Comparison of ENCODE assay signal across 9 cellular contexts in the genomic region with DNA sequence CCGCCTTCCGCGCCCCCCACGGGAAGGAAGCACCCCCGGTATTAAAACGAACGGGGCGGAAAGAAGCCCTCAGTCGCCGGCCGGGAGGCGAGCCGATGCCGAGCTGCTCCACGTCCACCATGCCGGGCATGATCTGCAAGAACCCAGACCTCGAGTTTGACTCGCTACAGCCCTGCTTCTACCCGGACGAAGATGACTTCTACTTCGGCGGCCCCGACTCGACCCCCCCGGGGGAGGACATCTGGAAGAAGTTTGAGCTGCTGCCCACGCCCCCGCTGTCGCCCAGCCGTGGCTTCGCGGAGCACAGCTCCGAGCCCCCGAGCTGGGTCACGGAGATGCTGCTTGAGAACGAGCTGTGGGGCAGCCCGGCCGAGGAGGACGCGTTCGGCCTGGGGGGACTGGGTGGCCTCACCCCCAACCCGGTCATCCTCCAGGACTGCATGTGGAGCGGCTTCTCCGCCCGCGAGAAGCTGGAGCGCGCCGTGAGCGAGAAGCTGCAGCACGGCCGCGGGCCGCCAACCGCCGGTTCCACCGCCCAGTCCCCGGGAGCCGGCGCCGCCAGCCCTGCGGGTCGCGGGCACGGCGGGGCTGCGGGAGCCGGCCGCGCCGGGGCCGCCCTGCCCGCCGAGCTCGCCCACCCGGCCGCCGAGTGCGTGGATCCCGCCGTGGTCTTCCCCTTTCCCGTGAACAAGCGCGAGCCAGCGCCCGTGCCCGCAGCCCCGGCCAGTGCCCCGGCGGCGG. TPM values are rescaled to one million over a fixed set of nuclear protein-coding genes. Genes with fewer than 3 reads are reported as not detected.
DNase-seq lines count a peak whose midpoint lies in the region; ATAC-seq and TF ChIP-seq lines count a peak whose summit lies in the region.
"Had no signal": no experiment of that assay in that cellular context is flagged by ENCODE, and none has a peak within 500 bp of the region (broad histone marks: within the 10 kb centered on the region; RNA-seq: fewer than 3 reads in every experiment).

No MANE protein-coding gene starts in this region.

- peaks cover 18% of the 10 kb centered on the region for H3K79me2 ChIP-seq in MM.1S (ENCODE audit: low read length)

- no peaks in the 10 kb centered on the region for H3K9me2 ChIP-seq in MM.1S (replicated peaks; ENCODE audit: insufficient read depth, low read length)

- no TSS peak for BruUV-seq in Caco-2 (replicated peaks; lab: Mats Ljungman, UMichigan)

- intact Hi-C loops in Caco-2 (cut with micrococcal nuclease; ENCODE audit: unreplicated experiment) (loop anchor here (2.0 to 5.0 kb wide), 9 partner anchors 45 to 815 kb away; no protein-coding TSS in a partner anchor), aorta (cut with DNase I) (no loop called here)

- DNase-seq in Caco-2 (peak; percentile 38 to 45), MM.1S (no peak), naive B cell (no peak), aorta (peak in 1 of 2 donors; percentile 77), glomerular visceral epithelial cell (ENCODE audit: extremely low spot score) (no peak), dedifferentiated amniotic fluid mesenchymal stem cell (ENCODE audit: extremely low spot score) (no peak)

- H3K36me3 ChIP-seq in Caco-2 (ENCODE audit: control insufficient read depth, insufficient read depth, low read length) (peaks cover 5% of the 10 kb centered on the region), MM.1S (replicated peaks; ENCODE audit: insufficient read depth, low read length) (no peaks in the 10 kb centered on the region), ectodermal cell (ENCODE audit: control insufficient read depth, insufficient read depth, low read length) (peaks cover 9% of the 10 kb centered on the region), aorta (ENCODE audit: control insufficient read depth in 1 of 2, insufficient read depth in 2 of 2, low read length in 1 of 2) (no peaks in the 10 kb centered on the region)

- TF ChIP-seq CTCF in Caco-2 (IDR thresholded peaks at IDR 0.05; ENCODE audit: insufficient read depth in 1 of 2, low read depth in 1 of 2, low read length in 1 of 2, severe bottlenecking in 1 of 2, unreplicated experiment in 1 of 2) (no peak), MM.1S (IDR thresholded peaks at IDR 0.05; ENCODE audit: low read length) (no peak)

- H3K4me1 ChIP-seq in Caco-2 (peaks cover 19% of the 10 kb centered on the region), MM.1S (ENCODE audit: low read length) (0 out of 2 replicates have a peak, but pooled peaks cover 4% of the 10 kb centered on the region), ectodermal cell (ENCODE audit: control insufficient read depth, insufficient read depth, low read length) (peaks cover 18% of the 10 kb centered on the region), aorta (ENCODE audit: control insufficient read depth in 1 of 2, insufficient read depth in 2 of 2, low read length in 2 of 2) (no peaks in the 10 kb centered on the region)

- H3K36me3 Mint-ChIP-seq in Caco-2 (ENCODE audit: insufficient read depth, unreplicated experiment) (peaks cover 46% of the 10 kb centered on the region), naive B cell (peaks cover 0 to 5% of the 10 kb centered on the region in 2 donors)

- H3K4me2 ChIP-seq in MM.1S (ENCODE audit: low read depth, low read length): peak overlapping the region; percentile 71

- H3K4me3 Mint-ChIP-seq in Caco-2 (ENCODE audit: unreplicated experiment): peak overlapping the region; percentile 85
- H3K4me3 Mint-ChIP-seq in naive B cell: peak overlapping the region in 5 of 8 donors; percentile 25 to 84 (median 49)

- CTCF ChIA-PET in Caco-2 (lab: Charles Lee): interaction anchor here (0.6 to 1.7 kb wide), 3 partner anchors 128 to 457 kb away, joined by 3 to 5 read pairs (median 3); no protein-coding TSS in a partner anchor

- H3K27me3 Mint-ChIP-seq in Caco-2 (ENCODE audit: insufficient read depth, unreplicated experiment) (no peaks in the 10 kb centered on the region), naive B cell (peaks cover 63 to 66% (median 65%) of the 10 kb centered on the region in 3 donors)

- H3K27ac Mint-ChIP-seq in Caco-2 (ENCODE audit: unreplicated experiment) (no peak overlapping the region), naive B cell (no peak overlapping the region)

- POLR2A ChIA-PET in Caco-2 (lab: Charles Lee): interaction anchor here (1.0 kb wide), 1 partner anchor 451 kb away, joined by 5 read pairs; no protein-coding TSS in a partner anchor

- H3K4me1 Mint-ChIP-seq in Caco-2 (ENCODE audit: low read depth, unreplicated experiment) (peaks cover 18% of the 10 kb centered on the region), naive B cell (peaks cover 4 to 34% (median 25%) of the 10 kb centered on the region in 3 donors)

- no peaks in the 10 kb centered on the region for H3K9me3 ChIP-seq in Caco-2
- no peaks in the 10 kb centered on the region for H3K9me3 ChIP-seq in MM.1S (replicated peaks; ENCODE audit: insufficient read depth, low read length)
- H3K9me3 ChIP-seq in ectodermal cell (ENCODE audit: control insufficient read depth, low read length): no peaks in the 10 kb centered on the region
- H3K9me3 ChIP-seq in aorta (ENCODE audit: control insufficient read depth, low read length): no peaks in the 10 kb centered on the region

- H4K20me1 ChIP-seq in MM.1S (ENCODE audit: insufficient read depth, low read length): no peaks in the 10 kb centered on the region

- no peaks in the 10 kb centered on the region for H3K27me3 ChIP-seq in Caco-2 (replicated peaks; ENCODE audit: control insufficient read depth, insufficient read depth, low read length)
- no peaks in the 10 kb centered on the region for H3K27me3 ChIP-seq in MM.1S (replicated peaks; ENCODE audit: insufficient read depth, low read length)
- no peaks in the 10 kb centered on the region for H3K27me3 ChIP-seq in ectodermal cell (ENCODE audit: control insufficient read depth, insufficient read depth, low read length, poor library complexity, severe bottlenecking)
- no peaks in the 10 kb centered on the region for H3K27me3 ChIP-seq in aorta (ENCODE audit: control insufficient read depth in 1 of 2, insufficient read depth in 2 of 2, low read length in 1 of 2)

- H3F3A ChIP-seq in MM.1S (ENCODE audit: insufficient read depth, low read length): 0 out of 2 replicates have a peak, but pooled peaks cover 4% of the 10 kb centered on the region

- H3K9me3 Mint-ChIP-seq in Caco-2 (ENCODE audit: unreplicated experiment) (no peaks in the 10 kb centered on the region), naive B cell (peaks cover 0 to 4% (median 0%) of the 10 kb centered on the region in 7 donors)

- H3K4me3 ChIP-seq in Caco-2 (ENCODE audit: low read depth, low read length): peak overlapping the region; percentile 75
- H3K4me3 ChIP-seq in MM.1S (ENCODE audit: low read length): peak overlapping the region; percentile 85
- H3K4me3 ChIP-seq in ectodermal cell (ENCODE audit: insufficient read depth, low read depth, low read length): peak overlapping the region; percentile 91
- peak overlapping the region; percentile 29 to 37 for H3K4me3 ChIP-seq in aorta (ENCODE audit: low read length in 2 of 2)

- H3K27ac ChIP-seq in MM.1S (ENCODE audit: low read length) (no peak overlapping the region), ectodermal cell (ENCODE audit: insufficient read depth, low read depth, low read length, poor library complexity, severe bottlenecking) (no peak overlapping the region), aorta (ENCODE audit: low read depth in 1 of 2, low read length in 2 of 2) (no peak overlapping the region)

- 0% methylated on average over 90 of the region's 90 CpGs for WGBS in ectodermal cell, 2 experiments
- 0 to 1% methylated on average over 84 to 90 of the region's 90 CpGs for WGBS in aorta, 2 donors

- ATAC-seq in naive B cell (ENCODE audit: low read depth in 2 of 2): no peak
- no peak for ATAC-seq in aorta (ENCODE audit: low FRiP score)
- no peak for ATAC-seq in GM21786 (IDR thresholded peaks at IDR 0.05; ENCODE audit: unreplicated experiment)
- ATAC-seq: HCT116 had no signal

- no peak overlapping the region; the same call in 1 of the 2 replicates for H3K9ac ChIP-seq in MM.1S (ENCODE audit: low read length)

- H2AFZ ChIP-seq in MM.1S (ENCODE audit: low read length): peak overlapping the region; percentile 25; the same call in 1 of the 2 replicates

RNA-seq across cellular contexts. Expression of a gene that starts 1.8 kb away (rescaled TPM):
- total RNA-seq in Caco-2 (2022) (46.6 and 54.4 TPM in 2 replicates), aorta (1 to 10 TPM in 1 of 2 donors, under 1 TPM in 1; 0.45 to 2.1 TPM)
- 78.1 TPM for polyA plus RNA-seq in ectodermal cell (2013, experiment 1 of 4)
- 76.5 TPM for polyA plus RNA-seq in ectodermal cell (2013, experiment 2 of 4)
- 64.1 TPM for polyA plus RNA-seq in ectodermal cell (2013, experiment 3 of 4)
- polyA plus RNA-seq in ectodermal cell (2013, experiment 4 of 4): 60.0 TPM
- polyA plus RNA-seq in naive B cell (ENCODE audit: low read depth in 6 of 6) (not detected), aorta (under 1 TPM in 1 of 2 donors, not detected in 1; 0.26 TPM)

Comparison
In these comparisons a context has a peak if more than half of its experiments do, and no peak if none do; other contexts are left out.
1. DNase-seq: peak in Caco-2 (2 of 2); none in MM.1S (single experiment), naive B cell (single experiment), glomerular visceral epithelial cell (single experiment) and dedifferentiated amniotic fluid mesenchymal stem cell (single experiment).
2. H3K4me3 ChIP-seq: peak in every context shown above with its lines; median percentile 91 in ectodermal cell; 85 in MM.1S; 75 in Caco-2; 33 in aorta.
3. RNA of a gene that starts 1.8 kb away (total RNA-seq): 46.6 to 54.4 TPM in Caco-2; 0.45 to 2.1 TPM in aorta; every median in the first group is over 10 times any median in the second.